8 cellular contexts compared by ENCODE assay signal in the genomic region with DNA sequence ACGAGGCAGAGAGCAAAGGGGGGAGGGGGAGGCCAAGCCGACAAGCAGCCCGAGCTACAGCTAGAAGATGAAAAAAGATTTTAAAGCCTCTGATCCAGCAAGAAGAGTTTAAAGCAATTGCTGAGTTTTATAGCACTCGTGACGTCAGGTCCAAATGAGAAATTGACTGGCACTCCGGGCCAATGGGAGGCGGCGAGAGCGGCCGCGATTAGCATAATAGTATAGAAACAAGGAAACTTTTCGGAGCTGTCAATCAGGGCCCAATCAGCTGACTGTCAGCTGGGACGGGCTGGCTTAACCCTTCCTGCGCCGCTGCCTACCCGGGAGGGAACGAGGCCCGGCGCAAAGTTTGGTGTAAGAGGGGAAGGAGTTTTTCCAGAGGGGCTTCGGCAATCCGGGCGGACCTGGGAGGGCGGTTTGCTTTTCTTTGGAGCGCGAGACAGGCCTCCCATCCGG. TPM values are rescaled to one million over a fixed set of nuclear protein-coding genes. Genes with fewer than 3 reads are reported as not detected.
DNase-seq lines count a peak whose midpoint lies in the region; ATAC-seq, FAIRE-seq and TF ChIP-seq lines count a peak whose summit lies in the region.

A gene (minus strand): TSS at position 102 of the 456 bp plus-strand sequence. CDS start 835 bp downstream, outside the sequence.

- peak within 1 kb of the TSS; percentile 88 to 100 (median 99) for H3K4me2 ChIP-seq in BLaER1 treated with 17β-estradiol and CSF1 and Interleukin-3, amounts not matched to agents 10 nM and 100 nM
- peak within 1 kb of the TSS; percentile 97 to 100 for H3K4me2 ChIP-seq in H1 (ENCODE audit: insufficient read depth in 1 of 2, low read depth in 2 of 2, low read length in 2 of 2)

- H3K36me3 ChIP-seq in BLaER1 treated with 17β-estradiol and CSF1 and Interleukin-3, amounts not matched to agents 10 nM and 100 nM = peaks cover 0 to 37% (median 0%) of the 10 kb centered on the region in 11 experiments; a peak in 6 of 22 replicates
- H3K36me3 ChIP-seq in H1 (ENCODE audit: control insufficient read depth in 2 of 4, insufficient read depth in 4 of 4, low read length in 3 of 4) (no peaks in the 10 kb centered on the region), lung (ENCODE audit: control insufficient read depth in 2 of 2, insufficient read depth in 2 of 2, low read length in 2 of 2) (no peaks in the 10 kb centered on the region)

- no peak within 1 kb of the TSS for H3K23ac ChIP-seq in H1 (ENCODE audit: insufficient read length)

- H4K5ac ChIP-seq in H1 (ENCODE audit: insufficient read length, low read depth, low read length) = peak within 1 kb of the TSS; percentile 29

- peak within 1 kb of the TSS; percentile 87 for H4K8ac ChIP-seq in H1 (ENCODE audit: extremely low read depth, insufficient read depth, low read length)

- TF ChIP-seq POLR2A in H1 (IDR thresholded peaks at IDR 0.05; ENCODE audit: control extremely low read depth in 1 of 2, low read depth in 2 of 2, low read length in 2 of 2) = no peak

- H3K79me2 ChIP-seq in H1 (ENCODE audit: control insufficient read depth in 1 of 2, insufficient read depth in 2 of 2, low read length in 2 of 2) = no peaks in the 10 kb centered on the region; a peak in 1 of 4 replicates

- TF ChIP-seq CTCF in H1 (IDR thresholded peaks at IDR 0.05; ENCODE audit: control extremely low read depth in 1 of 3, insufficient read depth in 1 of 3, low read depth in 1 of 3, low read length in 3 of 3) (no peak), lung (IDR thresholded peaks at IDR 0.05; ENCODE audit: control extremely low read depth, extremely low read depth) (no peak)

- no peaks in the 10 kb centered on the region; a peak in 1 of 22 replicates for H3K9me3 ChIP-seq in BLaER1 treated with 17β-estradiol and CSF1 and Interleukin-3, amounts not matched to agents 10 nM and 100 nM (replicated peaks in 1 of 11)
- no peaks in the 10 kb centered on the region for H3K9me3 ChIP-seq in H1 (ENCODE audit: insufficient read depth in 2 of 2, low read depth in 1 of 2, low read length in 1 of 2)
- H3K9me3 ChIP-seq in lung (ENCODE audit: control insufficient read depth in 2 of 2, insufficient read depth in 1 of 2, low read length in 1 of 2) = no peaks in the 10 kb centered on the region

- TF ChIP-seq EP300 in H1 (IDR thresholded peaks at IDR 0.05; ENCODE audit: borderline replicate concordance in 1 of 2, low read depth in 2 of 2, low read length in 2 of 2) = no peak

- H3K18ac ChIP-seq in H1 (ENCODE audit: extremely low read depth, low read length) = peak within 1 kb of the TSS; percentile 78

- peak; percentile 19 for FAIRE-seq in H1 (lab: Jason Lieb, UNC)

- H2AFZ ChIP-seq in H1 (ENCODE audit: low read length) = peak within 1 kb of the TSS; percentile 85

- no peaks in the 10 kb centered on the region for H3K79me1 ChIP-seq in H1 (ENCODE audit: low read depth, low read length)

- H3K9ac ChIP-seq in BLaER1 treated with 17β-estradiol and CSF1 and Interleukin-3, amounts not matched to agents 10 nM and 100 nM = peak within 1 kb of the TSS; percentile 51 to 96 (median 70)
- H3K9ac ChIP-seq in H1 (replicated peaks in 1 of 4; ENCODE audit: extremely low read depth in 1 of 4, low read depth in 3 of 4, low read length in 3 of 4) = peak within 1 kb of the TSS in 3 of 4 experiments; percentile 48 to 68 (median 64); a peak in 6 of 7 replicates

- POLR2A ChIA-PET in H1 (lab: Charles Lee; ENCODE audit: partially characterized antibody) = interaction anchor here (0.9 kb wide), 1 partner anchor 14 kb away, joined by 4 read pairs; no protein-coding TSS in a partner anchor

- ATAC-seq in HG02798 (IDR thresholded peaks at IDR 0.05; ENCODE audit: poor library complexity, unreplicated experiment) = peak; percentile 40
- peak; percentile 88 for ATAC-seq in lung (ENCODE audit: insufficient read depth, low FRiP score)
- no peak for ATAC-seq in HG02938 (IDR thresholded peaks at IDR 0.05; ENCODE audit: unreplicated experiment)

- no peak within 1 kb of the TSS for H2BK20ac ChIP-seq in H1 (ENCODE audit: low read length)

- CTCF ChIA-PET in H1 (lab: Charles Lee; ENCODE audit: partially characterized antibody) = interaction anchor here (0.6 to 2.7 kb wide), 7 partner anchors 16 to 769 kb away, joined by 3 to 10 read pairs (median 4); no protein-coding TSS in a partner anchor

- H2BK120ac ChIP-seq in H1 (replicated peaks; ENCODE audit: low read depth, low read length) = peak within 1 kb of the TSS; percentile 67

- no peak within 1 kb of the TSS for H2BK15ac ChIP-seq in H1 (ENCODE audit: low read length)

- H3K23me2 ChIP-seq in H1 (ENCODE audit: low read depth, low read length) = peaks cover 28% of the 10 kb centered on the region

- no peak within 1 kb of the TSS for H2AK5ac ChIP-seq in H1 (ENCODE audit: low read depth, low read length)

- H4K20me1 ChIP-seq in BLaER1 treated with 17β-estradiol and CSF1 and Interleukin-3, amounts not matched to agents 10 nM and 100 nM = peaks cover 0 to 44% (median 11%) of the 10 kb centered on the region in 11 experiments; a peak in 12 of 22 replicates
- no peaks in the 10 kb centered on the region for H4K20me1 ChIP-seq in H1 (replicated peaks in 1 of 2; ENCODE audit: control insufficient read depth in 1 of 2, insufficient read depth in 2 of 2, low read length in 2 of 2)

- H3K4me3 ChIP-seq in BLaER1 treated with 17β-estradiol and CSF1 and Interleukin-3, amounts not matched to agents 10 nM and 100 nM = peak within 1 kb of the TSS; percentile 59 to 94 (median 72)
- H3K4me3 ChIP-seq in H1 (ENCODE audit: extremely low read depth in 1 of 4, insufficient read depth in 2 of 4, low read depth in 3 of 4, low read length in 4 of 4) (peak within 1 kb of the TSS; percentile 70 to 75 (median 72)), lung (peak within 1 kb of the TSS; percentile 87)

- no peak; a peak in 1 of 4 replicates for TF ChIP-seq RAD21 in H1 (IDR thresholded peaks at IDR 0.05 in 1 of 2, conservative IDR thresholded peaks at IDR 0.05 in 1 of 2; ENCODE audit: low read depth in 2 of 2, low read length in 2 of 2)

- peak within 1 kb of the TSS; percentile 52; the same call in 1 of the 2 replicates for H2BK5ac ChIP-seq in H1 (ENCODE audit: low read depth, low read length)

- H3K27ac ChIP-seq in BLaER1 treated with 17β-estradiol and CSF1 and Interleukin-3, amounts not matched to agents 10 nM and 100 nM = peak within 1 kb of the TSS in 8 of 11 experiments; percentile 3 to 96 (median 64); a peak in 12 of 22 replicates
- H3K27ac ChIP-seq in H1 (ENCODE audit: low read depth, low read length) (no peak within 1 kb of the TSS), lung (ENCODE audit: low read depth in 1 of 2, low read length in 1 of 2) (peak within 1 kb of the TSS; percentile 88 to 92)

- H3K14ac ChIP-seq in H1 (ENCODE audit: insufficient read length) = no peak within 1 kb of the TSS

- H3K56ac ChIP-seq in H1 (replicated peaks; ENCODE audit: insufficient read length, low read depth, low read length) = no peak within 1 kb of the TSS

- H4K91ac ChIP-seq in H1 (replicated peaks; ENCODE audit: insufficient read length, low read length) = peak within 1 kb of the TSS; percentile 46

- peak within 1 kb of the TSS; percentile 94 for H3K4ac ChIP-seq in H1 (replicated peaks; ENCODE audit: insufficient read length, low read depth, low read length)

- peak within 1 kb of the TSS; percentile 82 for H2BK12ac ChIP-seq in H1 (ENCODE audit: low read depth, low read length)

- H3K4me1 ChIP-seq in BLaER1 treated with 17β-estradiol and CSF1 and Interleukin-3, amounts not matched to agents 10 nM and 100 nM = peaks cover 10 to 35% (median 19%) of the 10 kb centered on the region in 10 experiments
- H3K4me1 ChIP-seq in H1 (replicated peaks in 1 of 4; ENCODE audit: control insufficient read depth in 3 of 4, insufficient read depth in 4 of 4, low read length in 3 of 4) = peaks cover 0 to 7% (median 0%) of the 10 kb centered on the region in 4 experiments; a peak in 1 of 7 replicates
- peaks cover 0 to 2% of the 10 kb centered on the region in 2 donors for H3K4me1 ChIP-seq in lung (ENCODE audit: control insufficient read depth in 2 of 2, insufficient read depth in 2 of 2, low read length in 2 of 2)

- WGBS in H1 (ENCODE audit: extremely low coverage in 1 of 2, insufficient coverage in 1 of 2, insufficient read length in 1 of 2, insufficient replicate concordance in 2 of 2, low coverage in 1 of 2, low lambda C conversion rate in 2 of 2, missing lambda C conversion rate in 1 of 2), 2 experiments = 1% methylated on average over 26 of the region's 26 CpGs; no CpG with 5 or more reads in 1 of the 2 experiments
- 0% methylated on average over 24 to 26 of the region's 26 CpGs for WGBS in lung, 2 donors

- peak; percentile 37 for DNase-seq in NCI-H774 (lab: John Stamatoyannopoulos, UW)
- peak; percentile 73 for DNase-seq in activated CD8-positive, alpha-beta memory T cell treated with anti-CD3 and anti-CD28 coated beads, Interleukin-2, amount 50 U/mL, for 4 hours
- peak; percentile 54 to 86 for DNase-seq in H1 (ENCODE audit: low read depth in 1 of 2, low spot score in 2 of 2)
- peak; percentile 94 for DNase-seq in lung (ENCODE audit: low spot score)
- DNase-seq in stimulated activated CD4-positive, alpha-beta T cell treated with anti-CD3 and anti-CD28 coated beads, Interleukin-4, amount 100 ng/mL, for 24 hours = peak; percentile 90

- peaks cover 0 to 63% (median 58%) of the 10 kb centered on the region in 11 experiments; a peak in 18 of 22 replicates for H3K27me3 ChIP-seq in BLaER1 treated with 17β-estradiol and CSF1 and Interleukin-3, amounts not matched to agents 10 nM and 100 nM
- peaks cover 0 to 8% (median 6%) of the 10 kb centered on the region in 4 experiments; a peak in 3 of 7 replicates for H3K27me3 ChIP-seq in H1 (replicated peaks in 1 of 4; ENCODE audit: control insufficient read depth in 3 of 4, extremely low read depth in 1 of 4, insufficient read depth in 3 of 4, low read length in 3 of 4)
- H3K27me3 ChIP-seq in lung (ENCODE audit: control insufficient read depth, insufficient read depth) = no peaks in the 10 kb centered on the region

TF ChIP-seq in H1, 55 proteins besides CTCF, POLR2A, EP300 and RAD21 (continues in another document):
- no peak for TF ChIP-seq POU5F1 (IDR thresholded peaks at IDR 0.05; ENCODE audit: low read depth, low read length)

RNA-seq across cellular contexts. Expression of the gene that starts here (rescaled TPM):
- total RNA-seq in H1 (2021; fragmentation: NEBNext Ultra II Directional; extraction: Animal tissue kit (Norgen Biotek cat#: 25700)) = 2.7 TPM in 2 replicates
- polyA plus RNA-seq in H1 (2011; rRNA removed) = 1.3 and 1.9 TPM in 2 replicates
- polyA plus RNA-seq in H1 (2011; cell fraction: cytosol; rRNA removed) = 2.1 TPM
- 3.9 TPM for polyA plus RNA-seq in H1 (2011; cell fraction: nucleus; rRNA removed)
- polyA plus RNA-seq in H1 (2012, experiment 1 of 2) = 1.9 to 3.3 TPM (median 2.7 TPM) in 4 replicates
- polyA plus RNA-seq in H1 (2012, experiment 2 of 2) = 1.0 TPM
- polyA plus RNA-seq in H1 (2013, experiment 1 of 2) = 1.8 TPM
- polyA plus RNA-seq in H1 (2013, experiment 2 of 2) = 1.7 TPM
- polyA minus RNA-seq in H1 (2011; rRNA and poly(A)+ RNA removed) = 0.44 and 0.57 TPM in 2 replicates
- polyA minus RNA-seq in H1 (2011; cell fraction: cytosol; rRNA and poly(A)+ RNA removed) = 3.0 TPM
- 3.2 TPM for polyA minus RNA-seq in H1 (2011; cell fraction: nucleus; rRNA and poly(A)+ RNA removed)
- 10 to 100 TPM; 49.2 to 66.8 TPM for total RNA-seq in lung
- 10 to 100 TPM in 1 of 2 donors, 1 to 10 TPM in 1; 7.0 to 11.0 TPM for polyA plus RNA-seq in lung

Comparison
In these comparisons a context has a peak if more than half of its experiments do, and no peak if none do; other contexts are left out.
1. RNA of the gene that starts here (total RNA-seq): 49.2 to 66.8 TPM in lung; 2.7 TPM in H1; every median in the first group is over 10 times any median in the second.
2. DNase-seq: peak in every context shown above with its lines; median percentile 94 in lung; 90 in stimulated activated CD4-positive, alpha-beta T cell treated with anti-CD3 and anti-CD28 coated beads, Interleukin-4, amount 100 ng/mL, for 24 hours; 73 in activated CD8-positive, alpha-beta memory T cell treated with anti-CD3 and anti-CD28 coated beads, Interleukin-2, amount 50 U/mL, for 4 hours; 70 in H1; 37 in NCI-H774.
3. Peak in every context shown above with its lines, with median percentiles within 50 percentile points of each other: H3K4me3 ChIP-seq.